ENCODE assay signal across 12 cellular contexts in the genomic region with DNA sequence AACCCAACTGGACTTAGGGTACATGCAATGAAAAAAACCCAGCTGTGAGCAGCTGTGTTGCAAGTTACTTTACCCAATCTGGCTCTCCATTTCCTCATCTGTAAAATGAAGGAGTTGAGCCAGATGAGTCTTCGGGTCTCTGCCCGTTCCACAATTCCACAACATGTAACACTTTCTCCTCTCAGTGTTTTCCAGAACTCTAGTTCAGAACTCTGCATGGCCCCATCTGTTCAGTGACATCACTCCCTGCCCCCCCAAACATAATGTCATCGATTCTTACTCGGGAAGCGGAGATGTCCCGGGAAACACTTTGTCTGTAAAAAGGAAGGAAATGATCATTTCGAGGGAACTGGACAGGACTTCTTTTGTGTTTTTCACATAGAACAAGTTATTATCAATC. TPM values are rescaled to one million over a fixed set of nuclear protein-coding genes. Genes with fewer than 3 reads are reported as not detected.
DNase-seq lines count a peak whose midpoint lies in the region; ATAC-seq and TF ChIP-seq lines count a peak whose summit lies in the region.
"Had no signal": no experiment of that assay in that cellular context is flagged by ENCODE, and none has a peak within 500 bp of the region (broad histone marks: within the 10 kb centered on the region; RNA-seq: fewer than 3 reads in every experiment).

No MANE protein-coding gene starts in this region.

- no peak overlapping the region for H3K4me3 ChIP-seq in SK-N-SH (ENCODE audit: low read depth in 2 of 2, low read length in 1 of 2)
- H3K4me3 ChIP-seq in fibroblast of mammary gland (ENCODE audit: control insufficient read depth, low read depth, low read length) = no peak overlapping the region
- peak overlapping the region in 1 of 2 donors; percentile 54 for H3K4me3 ChIP-seq in mucosa of rectum (ENCODE audit: low read length in 2 of 2)
- H3K4me3 ChIP-seq in upper lobe of left lung = peak overlapping the region in 1 of 4 donors; percentile 72
- H3K4me3 ChIP-seq: GM12878, HAP-1 had no signal

- no peaks in the 10 kb centered on the region for H3K9me3 ChIP-seq in SK-N-SH
- H3K9me3 ChIP-seq in mucosa of rectum (ENCODE audit: control insufficient read depth in 2 of 2, low read length in 2 of 2) = no peaks in the 10 kb centered on the region
- H3K9me3 ChIP-seq in upper lobe of left lung = no peaks in the 10 kb centered on the region
- H3K9me3 ChIP-seq: HAP-1 had no signal

- H3K27me3 ChIP-seq in SK-N-SH (ENCODE audit: insufficient read depth) = no peaks in the 10 kb centered on the region
- H3K27me3 ChIP-seq in mucosa of rectum (ENCODE audit: control insufficient read depth in 2 of 2, insufficient read depth in 2 of 2, low read length in 2 of 2) = no peaks in the 10 kb centered on the region
- peaks cover 0 to 9% (median 0%) of the 10 kb centered on the region in 4 donors for H3K27me3 ChIP-seq in upper lobe of left lung

- TF ChIP-seq EP300 in SK-N-SH (IDR thresholded peaks at IDR 0.05; ENCODE audit: borderline replicate concordance in 1 of 2, low read depth in 1 of 2, low read length in 1 of 2) (no peak), upper lobe of left lung (IDR thresholded peaks at IDR 0.05) (no peak)

- 76% methylated on average over 7 of the region's 7 CpGs for WGBS in SK-N-SH (ENCODE audit: low lambda C conversion rate)
- 35 to 49% methylated on average over 7 of the region's 7 CpGs for WGBS in upper lobe of left lung, 2 donors

- TF ChIP-seq RAD21 in SK-N-SH (IDR thresholded peaks at IDR 0.05; ENCODE audit: low read length) = no peak

- CTCF ChIA-PET in SK-N-SH (lab: Yijun Ruan, JAX) (interaction anchor here (0.8 to 9.7 kb wide), 11 partner anchors 11 to 231 kb away, joined by 3 to 169 read pairs (median 6); no protein-coding TSS in a partner anchor), HEK293T (lab: Yijun Ruan, JAX) (interaction anchor here (0.6 to 1.2 kb wide), 2 partner anchors 16 to 848 kb away, joined by 3 read pairs; no protein-coding TSS in a partner anchor)

- peaks cover 20% of the 10 kb centered on the region for H3F3A ChIP-seq in SK-N-SH (replicated peaks; ENCODE audit: insufficient read depth)

- no peak overlapping the region for H2AFZ ChIP-seq in SK-N-SH (ENCODE audit: low read depth)

- H3K79me2 ChIP-seq in SK-N-SH (ENCODE audit: insufficient read depth) = peaks cover 47% of the 10 kb centered on the region

- H3K27ac ChIP-seq in SK-N-SH (ENCODE audit: low read depth in 2 of 2, low read length in 1 of 2) = no peak overlapping the region
- H3K27ac ChIP-seq in mucosa of rectum (ENCODE audit: low read depth in 2 of 2, low read length in 2 of 2) = peak overlapping the region; percentile 68 to 79
- H3K27ac ChIP-seq in upper lobe of left lung = peak overlapping the region; percentile 37 to 83 (median 62)

- no peaks in the 10 kb centered on the region for H4K20me1 ChIP-seq in SK-N-SH (ENCODE audit: insufficient read depth)

- H3K36me3 ChIP-seq in SK-N-SH (replicated peaks in 1 of 2; ENCODE audit: control insufficient read depth in 1 of 2, insufficient read depth in 2 of 2, low read length in 1 of 2) (no peaks in the 10 kb centered on the region), mucosa of rectum (ENCODE audit: control insufficient read depth in 2 of 2, insufficient read depth in 2 of 2, low read length in 2 of 2) (peaks cover 0 to 3% of the 10 kb centered on the region in 2 donors), upper lobe of left lung (no peaks in the 10 kb centered on the region)
- H3K36me3 ChIP-seq: HAP-1 had no signal

- H3K4me1 ChIP-seq in SK-N-SH (ENCODE audit: control insufficient read depth in 1 of 2, insufficient read depth in 2 of 2, low read depth in 1 of 2, low read length in 1 of 2) (peaks cover 15 to 51% of the 10 kb centered on the region in 2 experiments; a peak in 3 of 4 replicates), mucosa of rectum (ENCODE audit: control insufficient read depth in 2 of 2, insufficient read depth in 2 of 2, low read length in 2 of 2) (peaks cover 65 to 74% of the 10 kb centered on the region in 2 donors), upper lobe of left lung (peaks cover 58 to 78% (median 70%) of the 10 kb centered on the region in 4 donors)

- ATAC-seq in SK-N-SH treated with all-trans-retinoic acid at 6 μM for 48 hours = no peak
- ATAC-seq in upper lobe of left lung (ENCODE audit: low FRiP score in 2 of 2) = peak in 1 of 2 donors; percentile 33
- ATAC-seq in GM21381 (IDR thresholded peaks at IDR 0.05; ENCODE audit: unreplicated experiment) = no peak
- ATAC-seq: GM12878 had no signal

- DNase-seq in SK-N-SH (no peak), fibroblast of mammary gland (ENCODE audit: low read depth) (peak; percentile 81), upper lobe of left lung (no peak), NCI-H187 (lab: John Stamatoyannopoulos, UW) (no peak), HEK293T (ENCODE audit: extremely low spot score) (no peak)
- DNase-seq: activated B cell treated with CpG ODN at 0.5 μM for 24 hours, SHP77 had no signal

- POLR2A ChIA-PET in SK-N-SH (lab: Yijun Ruan, JAX) (interaction anchor here (0.9 kb wide), 1 partner anchor 15 kb away, joined by 3 read pairs; no protein-coding TSS in a partner anchor), HEK293T (lab: Yijun Ruan, JAX) (interaction anchor here (1.1 kb wide), 1 partner anchor 18 kb away, joined by 3 read pairs; no protein-coding TSS in a partner anchor)

- TF ChIP-seq CTCF in SK-N-SH (IDR thresholded peaks at IDR 0.05) (no peak), fibroblast of mammary gland (conservative IDR thresholded peaks at IDR 0.05; ENCODE audit: control insufficient read depth, insufficient read depth, low read depth, low read length) (no peak), upper lobe of left lung (IDR thresholded peaks at IDR 0.05) (no peak)

- H3K9ac ChIP-seq in SK-N-SH (no peak overlapping the region), mucosa of rectum (ENCODE audit: low read depth in 1 of 2, low read length in 2 of 2) (peak overlapping the region in 1 of 2 donors; percentile 96)

- peak overlapping the region; percentile 3; the same call in 1 of the 2 replicates for H3K4me2 ChIP-seq in SK-N-SH

- no peaks in the 10 kb centered on the region for H3K9me2 ChIP-seq in SK-N-SH

- no peak for TF ChIP-seq POLR2A in upper lobe of left lung (IDR thresholded peaks at IDR 0.05)

TF ChIP-seq in SK-N-SH, 30 proteins besides CTCF, POLR2A, EP300 and RAD21 (continues in another document):
- TF ChIP-seq SMC3 (IDR thresholded peaks at IDR 0.05; ENCODE audit: low read depth, low read length) (no peak), RXRA (IDR thresholded peaks at IDR 0.05; ENCODE audit: borderline replicate concordance, low read depth) (no peak), GABPA (IDR thresholded peaks at IDR 0.05; ENCODE audit: low read depth) (no peak), ELF1 (IDR thresholded peaks at IDR 0.05) (no peak)
- TF ChIP-seq, protein P1, sequence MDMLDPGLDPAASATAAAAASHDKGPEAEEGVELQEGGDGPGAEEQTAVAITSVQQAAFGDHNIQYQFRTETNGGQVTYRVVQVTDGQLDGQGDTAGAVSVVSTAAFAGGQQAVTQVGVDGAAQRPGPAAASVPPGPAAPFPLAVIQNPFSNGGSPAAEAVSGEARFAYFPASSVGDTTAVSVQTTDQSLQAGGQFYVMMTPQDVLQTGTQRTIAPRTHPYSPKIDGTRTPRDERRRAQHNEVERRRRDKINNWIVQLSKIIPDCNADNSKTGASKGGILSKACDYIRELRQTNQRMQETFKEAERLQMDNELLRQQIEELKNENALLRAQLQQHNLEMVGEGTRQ (IDR thresholded peaks at IDR 0.05; ENCODE audit: borderline replicate concordance, low read depth, low read length) = no peak

TF ChIP-seq in SK-N-SH treated with all-trans-retinoic acid at 6 μM for 48 hours, 23 proteins besides CTCF, POLR2A, EP300 and RAD21 (continues in another document):
- TF ChIP-seq ZFP30 (CRISPR knock-in tag; IDR thresholded peaks at IDR 0.05) (no peak), ISL1 (CRISPR knock-in tag; IDR thresholded peaks at IDR 0.05) (no peak), PPARA (CRISPR knock-in tag; IDR thresholded peaks at IDR 0.05; ENCODE audit: borderline replicate concordance) (no peak)
- TF ChIP-seq, protein P2, sequence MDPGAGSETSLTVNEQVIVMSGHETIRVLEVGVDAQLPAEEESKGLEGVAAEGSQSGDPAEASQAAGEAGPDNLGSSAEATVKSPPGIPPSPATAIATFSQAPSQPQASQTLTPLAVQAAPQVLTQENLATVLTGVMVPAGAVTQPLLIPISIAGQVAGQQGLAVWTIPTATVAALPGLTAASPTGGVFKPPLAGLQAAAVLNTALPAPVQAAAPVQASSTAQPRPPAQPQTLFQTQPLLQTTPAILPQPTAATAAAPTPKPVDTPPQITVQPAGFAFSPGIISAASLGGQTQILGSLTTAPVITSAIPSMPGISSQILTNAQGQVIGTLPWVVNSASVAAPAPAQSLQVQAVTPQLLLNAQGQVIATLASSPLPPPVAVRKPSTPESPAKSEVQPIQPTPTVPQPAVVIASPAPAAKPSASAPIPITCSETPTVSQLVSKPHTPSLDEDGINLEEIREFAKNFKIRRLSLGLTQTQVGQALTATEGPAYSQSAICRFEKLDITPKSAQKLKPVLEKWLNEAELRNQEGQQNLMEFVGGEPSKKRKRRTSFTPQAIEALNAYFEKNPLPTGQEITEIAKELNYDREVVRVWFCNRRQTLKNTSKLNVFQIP (CRISPR knock-in tag; IDR thresholded peaks at IDR 0.05; ENCODE audit: borderline replicate concordance, low read depth) = no peak

TF ChIP-seq in HEK293T, 16 proteins besides CTCF, POLR2A, EP300 and RAD21 (continues in another document):
- TF ChIP-seq FOXK2 (IDR thresholded peaks at IDR 0.05) (no peak), FOXA1 (IDR thresholded peaks at IDR 0.05) (no peak), ARNT (IDR thresholded peaks at IDR 0.05) (no peak), ZNF384 (IDR thresholded peaks at IDR 0.05) (no peak), TARDBP (IDR thresholded peaks at IDR 0.05) (no peak), FOXM1 (IDR thresholded peaks at IDR 0.05; ENCODE audit: borderline replicate concordance) (no peak), HDGF (IDR thresholded peaks at IDR 0.05; ENCODE audit: borderline replicate concordance) (no peak), LEF1 (IDR thresholded peaks at IDR 0.05; ENCODE audit: borderline replicate concordance) (no peak), SP1 (IDR thresholded peaks at IDR 0.05) (no peak), SUZ12 (IDR thresholded peaks at IDR 0.05) (no peak), NFRKB (IDR thresholded peaks at IDR 0.05) (no peak), CTBP1 (IDR thresholded peaks at IDR 0.05; ENCODE audit: borderline replicate concordance) (no peak)

RNA-seq across cellular contexts. Expression of a gene that starts 2.5 kb away (rescaled TPM):
- polyA plus RNA-seq in SK-N-SH (2012; rRNA removed) = 2.1 and 2.5 TPM in 2 replicates
- 1.7 and 2.5 TPM in 2 replicates for polyA plus RNA-seq in SK-N-SH (2012; cell fraction: cytosol; rRNA removed)
- polyA plus RNA-seq in SK-N-SH (2012; cell fraction: nucleus; rRNA removed) = 5.5 and 5.7 TPM in 2 replicates
- total RNA-seq in upper lobe of left lung = 10 to 100 TPM; 19.6 to 42.2 (median 30.8) TPM

Comparison
In these comparisons a context has a peak if more than half of its experiments do, and no peak if none do; other contexts are left out.
1. H3K27ac ChIP-seq: peak in mucosa of rectum (2 of 2) and upper lobe of left lung (4 of 4); none in SK-N-SH (0 of 2).